In the genomic region with DNA sequence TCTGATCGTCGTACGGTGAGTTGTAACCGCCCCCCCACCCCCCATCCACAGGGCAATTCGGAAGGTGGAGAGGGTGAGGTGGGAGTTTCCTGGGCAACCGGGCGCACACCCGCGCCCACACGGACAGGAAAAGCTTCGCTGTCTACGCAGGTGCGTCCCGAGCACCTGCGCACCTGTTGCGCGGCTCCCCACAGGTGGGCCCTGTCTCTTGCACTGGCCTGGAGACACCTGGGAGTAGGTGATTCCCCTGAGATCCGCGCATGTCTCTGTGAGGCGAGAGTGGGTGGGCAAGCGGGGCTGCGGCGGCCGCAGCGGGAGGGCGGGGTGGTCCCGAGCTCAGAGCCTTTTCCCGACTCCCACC, we compare ENCODE assay signal across 7 cellular contexts. TPM values are rescaled to one million over a fixed set of nuclear protein-coding genes. Genes with fewer than 3 reads are reported as not detected.
DNase-seq lines count a peak whose midpoint lies in the region; ATAC-seq and TF ChIP-seq lines count a peak whose summit lies in the region.

No MANE protein-coding gene starts in this region.

- peaks cover 70% of the 10 kb centered on the region for H3K27me3 ChIP-seq in GM23338 (ENCODE audit: insufficient read depth)
- H3K27me3 ChIP-seq in endodermal cell (ENCODE audit: control insufficient read depth, insufficient read depth, low read length, poor library complexity, severe bottlenecking): peaks cover 100% of the 10 kb centered on the region

- no peaks in the 10 kb centered on the region; the same call in 1 of the 2 replicates for H4K20me1 ChIP-seq in GM23338 (replicated peaks; ENCODE audit: insufficient read depth)

- H3K9ac ChIP-seq in endodermal cell (ENCODE audit: extremely low read depth, low read length, poor library complexity, severe bottlenecking): no peak overlapping the region

- H3K4me3 ChIP-seq in GM23338: peak overlapping the region; percentile 72
- H3K4me3 ChIP-seq in endodermal cell (ENCODE audit: low read length): peak overlapping the region; percentile 60
- peak overlapping the region; percentile 14 to 47 (median 31) for H3K4me3 ChIP-seq in skin epidermis

- H3K27ac ChIP-seq in GM23338 (ENCODE audit: low read depth) (no peak overlapping the region), endodermal cell (ENCODE audit: low read depth, low read length) (no peak overlapping the region), skin epidermis (peak overlapping the region in 8 of 21 experiments; percentile 13 to 71 (median 42))

- H3K9me2 ChIP-seq in GM23338 (ENCODE audit: insufficient read depth): no peaks in the 10 kb centered on the region

- no peaks in the 10 kb centered on the region for H3K79me2 ChIP-seq in GM23338 (replicated peaks; ENCODE audit: insufficient read depth)

- no peaks in the 10 kb centered on the region; the same call in 2 of the 3 replicates for H3K36me3 Mint-ChIP-seq in GM23338 (ENCODE audit: low read depth)
- H3K36me3 Mint-ChIP-seq in endodermal cell (ENCODE audit: low read depth): no peaks in the 10 kb centered on the region

- peaks cover 8% of the 10 kb centered on the region for H3K4me1 ChIP-seq in GM23338 (ENCODE audit: insufficient read depth)
- H3K4me1 ChIP-seq in endodermal cell (ENCODE audit: control insufficient read depth, insufficient read depth, low read length): no peaks in the 10 kb centered on the region

- peak overlapping the region; percentile 64 for H3K4me3 Mint-ChIP-seq in GM23338
- peak overlapping the region; percentile 47 for H3K4me3 Mint-ChIP-seq in endodermal cell

- peak overlapping the region; percentile 89 for H3K4me2 ChIP-seq in GM23338

- TF ChIP-seq CTCF in GM23338 (conservative IDR thresholded peaks at IDR 0.05; ENCODE audit: low read depth in 2 of 2) (no peak), endodermal cell (conservative IDR thresholded peaks at IDR 0.05) (no peak)

- H3K4me1 Mint-ChIP-seq in GM23338 (peaks cover 10% of the 10 kb centered on the region), endodermal cell (peaks cover 10% of the 10 kb centered on the region)

- H3K27ac Mint-ChIP-seq in GM23338: no peak overlapping the region
- no peak overlapping the region for H3K27ac Mint-ChIP-seq in endodermal cell

- H2AFZ ChIP-seq in GM23338: peak overlapping the region; percentile 76; the same call in 1 of the 2 replicates

- WGBS in endodermal cell (ENCODE audit: insufficient coverage in 1 of 2, insufficient read length in 1 of 2), 2 experiments: 11 to 12% methylated on average over 8 to 26 of the region's 28 CpGs

- H3K9me3 ChIP-seq in endodermal cell (ENCODE audit: control insufficient read depth, low read length): no peaks in the 10 kb centered on the region

- H3K27me3 Mint-ChIP-seq in GM23338 (ENCODE audit: insufficient read depth, low read depth, poor library complexity) (peaks cover 42% of the 10 kb centered on the region), endodermal cell (ENCODE audit: insufficient read depth) (peaks cover 85% of the 10 kb centered on the region)

- peak; percentile 45 for DNase-seq in GM23338 (ENCODE audit: low spot score)
- DNase-seq in NCI-H146 treated with DMSO at 0.1 percent for 48 hours (lab: John Stamatoyannopoulos, UW; ENCODE audit: unreplicated experiment): peak; percentile 70
- DNase-seq in endodermal cell: peak; percentile 54
- DNase-seq in mucosa of gallbladder (ENCODE audit: low spot score): no peak

- 0 out of 2 replicates have a peak, but pooled peaks cover 9% of the 10 kb centered on the region for H3F3A ChIP-seq in GM23338 (replicated peaks; ENCODE audit: low read depth)

- no peaks in the 10 kb centered on the region for H3K36me3 ChIP-seq in GM23338 (ENCODE audit: insufficient read depth)
- no peaks in the 10 kb centered on the region for H3K36me3 ChIP-seq in endodermal cell (ENCODE audit: control insufficient read depth, insufficient read depth, low read length)

- ATAC-seq in GM23338 (peak; percentile 62), GM18870 (IDR thresholded peaks at IDR 0.05; ENCODE audit: unreplicated experiment) (no peak), GM21529 (IDR thresholded peaks at IDR 0.05; ENCODE audit: unreplicated experiment) (no peak)

- H3K9me3 Mint-ChIP-seq in GM23338: 0 out of 3 replicates have a peak, but pooled peaks cover 3% of the 10 kb centered on the region
- H3K9me3 Mint-ChIP-seq in endodermal cell: no peaks in the 10 kb centered on the region

TF ChIP-seq in GM23338, 12 proteins besides CTCF, POLR2A, EP300 and RAD21:
- no peak for TF ChIP-seq ZNF462 (CRISPR knock-in tag; IDR thresholded peaks at IDR 0.05)
- no peak for TF ChIP-seq EZH2phosphoT487 (IDR thresholded peaks at IDR 0.05; ENCODE audit: unreplicated experiment)
- TF ChIP-seq JUNB (IDR thresholded peaks at IDR 0.05; ENCODE audit: unreplicated experiment): no peak
- TF ChIP-seq EZH2 (IDR thresholded peaks at IDR 0.05; ENCODE audit: low read depth, unreplicated experiment): no peak
- no peak for TF ChIP-seq CREB1 (CRISPR knock-in tag; IDR thresholded peaks at IDR 0.05; ENCODE audit: low read depth)

RNA-seq across cellular contexts. Expression of gene ATP6V1C2, which starts 0.5 kb away (rescaled TPM):
- 0.14 and 0.35 TPM in 2 replicates for total RNA-seq in GM23338 (2014; rRNA removed; shearing (Covaris generic))
- 1.5 and 2.1 TPM in 2 replicates for polyA plus RNA-seq in GM23338 (2016; fragmentation: Nextera tagmentation; extraction: Ambion mirVana)
- total RNA-seq in endodermal cell (under 1 TPM; 0.26 to 0.73 TPM), mucosa of gallbladder (0.26 TPM)
- 0.07 TPM for polyA plus RNA-seq in endodermal cell (2013, experiment 1 of 2)
- polyA plus RNA-seq in endodermal cell (2013, experiment 2 of 2): 0.29 TPM

RNA-seq across cellular contexts. Expression of gene NOL10, which starts 31.2 kb away (rescaled TPM):
- total RNA-seq in GM23338 (2014; rRNA removed; shearing (Covaris generic)): 41.2 and 48.8 TPM in 2 replicates
- polyA plus RNA-seq in GM23338 (2016; fragmentation: Nextera tagmentation; extraction: Ambion mirVana): 19.5 and 30.6 TPM in 2 replicates
- total RNA-seq in endodermal cell: 10 to 100 TPM; 25.0 to 28.3 TPM
- polyA plus RNA-seq in endodermal cell (2013, experiment 1 of 2): 19.5 TPM
- polyA plus RNA-seq in endodermal cell (2013, experiment 2 of 2): 19.6 TPM
- 19.2 TPM for total RNA-seq in mucosa of gallbladder
